ENCODE assay signal across 20 cellular contexts in the genomic region with DNA sequence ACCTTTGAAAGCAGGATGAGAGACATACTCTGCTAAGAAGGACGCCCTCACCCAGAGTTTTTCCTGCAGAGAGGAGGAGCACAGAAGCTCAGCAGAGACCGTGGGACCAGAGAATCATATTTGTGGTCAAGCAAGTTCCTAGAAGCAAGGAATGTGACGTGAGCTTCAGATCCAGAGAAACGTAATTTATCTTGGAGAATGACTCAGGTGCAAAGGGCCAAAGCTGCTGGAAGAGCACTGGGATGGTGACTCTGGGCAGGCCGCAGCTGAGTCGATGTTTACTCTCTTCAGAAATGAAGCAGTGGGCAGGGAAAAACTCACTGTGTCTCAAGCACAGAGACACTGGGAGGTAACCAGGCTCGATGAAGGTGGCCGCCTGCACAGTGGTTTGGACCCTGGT. TPM values are rescaled to one million over a fixed set of nuclear protein-coding genes. Genes with fewer than 3 reads are reported as not detected.
A peak's percentile ranks its signal among the peaks of the same experiment; 100 is the strongest.
DNase-seq lines count a peak whose midpoint lies in the region; ATAC-seq, FAIRE-seq and TF ChIP-seq lines count a peak whose summit lies in the region.
"Had no signal": no experiment of that assay in that cellular context is flagged by ENCODE, and none has a peak within 500 bp of the region (broad histone marks: within the 10 kb centered on the region; RNA-seq: fewer than 3 reads in every experiment).

No MANE protein-coding gene starts in this region.

- H2AFZ ChIP-seq in mesenchymal stem cell (ENCODE audit: low read depth, low read length): no peak overlapping the region

- peaks cover 3% of the 10 kb centered on the region for H3K27me3 Mint-ChIP-seq in chondrocyte (ENCODE audit: low read depth)

- no peak overlapping the region for H2BK5ac ChIP-seq in mesenchymal stem cell (ENCODE audit: low read depth, low read length, poor library complexity, severe bottlenecking)

- no peaks in the 10 kb centered on the region for H3K36me3 Mint-ChIP-seq in chondrocyte (ENCODE audit: low read depth)

- H3K23ac ChIP-seq in mesenchymal stem cell (ENCODE audit: low read length in 2 of 2): no peak overlapping the region

- peak overlapping the region; percentile 35 for H3K4me2 ChIP-seq in mesenchymal stem cell (ENCODE audit: low read length, poor library complexity, severe bottlenecking)

- no peaks in the 10 kb centered on the region for H3K36me3 ChIP-seq in mesenchymal stem cell (ENCODE audit: control insufficient read depth in 1 of 2, insufficient read depth in 2 of 2, low read depth in 1 of 2, low read length in 2 of 2)
- H3K36me3 ChIP-seq: tibial nerve had no signal

- no peak overlapping the region for H3K4me3 Mint-ChIP-seq in chondrocyte (ENCODE audit: unreplicated experiment)
- H3K4me3 Mint-ChIP-seq: effector memory CD8-positive, alpha-beta T cell; T-helper 1 cell treated with Interleukin-12 subunit alpha and Interleukin-12 subunit beta and Interleukin-4 antibody, amounts not matched to agents 30 μg/mL and 1 μg/mL, for 36 hours had no signal

- no peaks in the 10 kb centered on the region for H3K9me3 Mint-ChIP-seq in chondrocyte (ENCODE audit: low read depth)
- H3K9me3 Mint-ChIP-seq: effector memory CD8-positive, alpha-beta T cell; T-helper 1 cell treated with Interleukin-12 subunit alpha and Interleukin-12 subunit beta and Interleukin-4 antibody, amounts not matched to agents 30 μg/mL and 1 μg/mL, for 36 hours had no signal

- peaks cover 4 to 83% of the 10 kb centered on the region in 2 experiments for H3K27me3 ChIP-seq in mesenchymal stem cell (ENCODE audit: control insufficient read depth in 1 of 2, insufficient read depth in 1 of 2, low read length in 2 of 2)
- H3K27me3 ChIP-seq: tibial nerve had no signal

- peak; percentile 50 for DNase-seq in Caki2 (ENCODE audit: low read depth)
- peak; percentile 50 for DNase-seq in LHCN-M2 (ENCODE audit: low read depth)
- no peak for DNase-seq in chondrocyte (ENCODE audit: low spot score)
- peak; percentile 90 for DNase-seq in mesenchymal stem cell
- no peak for DNase-seq in urothelium cell line (ENCODE audit: low spot score)
- no peak for DNase-seq in DMS114 treated with DMSO at 0.1 percent for 48 hours (lab: John Stamatoyannopoulos, UW; ENCODE audit: unreplicated experiment)
- DNase-seq in coronary artery (ENCODE audit: low spot score): no peak
- DNase-seq: activated CD4-positive, alpha-beta T cell treated with anti-CD3 and anti-CD28 coated beads for 4 hours; activated T-cell treated with anti-CD3 and anti-CD28 coated beads, Interleukin-2, amount 50 U/mL, for 48 hours; aorta; effector memory CD8-positive, alpha-beta T cell; KG1; left cardiac atrium; NCI-H526; stimulated activated CD4-positive, alpha-beta T cell treated with anti-CD3 and anti-CD28 coated beads, Interleukin-1b, Interleukin-23, amount 100 ng/mL, for 48 hours had no signal

- ATAC-seq in HG02571 (IDR thresholded peaks at IDR 0.05; ENCODE audit: unreplicated experiment): no peak
- ATAC-seq: effector memory CD8-positive, alpha-beta T cell; left cardiac atrium had no signal

- no peak overlapping the region for H4K8ac ChIP-seq in mesenchymal stem cell (ENCODE audit: low read length)

- no peak overlapping the region for H3K9ac ChIP-seq in mesenchymal stem cell (ENCODE audit: low read length)

- peaks cover 8% of the 10 kb centered on the region for H3K9me3 ChIP-seq in mesenchymal stem cell (ENCODE audit: control insufficient read depth, low read length)
- H3K9me3 ChIP-seq: tibial nerve had no signal

- TF ChIP-seq CTCF in chondrocyte (IDR thresholded peaks at IDR 0.05) (no peak), coronary artery (IDR thresholded peaks at IDR 0.05) (no peak)

- no peak for FAIRE-seq in urothelium cell line (lab: Jason Lieb, UNC)
- FAIRE-seq: G401.6 had no signal

- no peak overlapping the region for H3K18ac ChIP-seq in mesenchymal stem cell (ENCODE audit: low read depth in 1 of 2, low read length in 2 of 2)

- peak overlapping the region; percentile 61 for H3K27ac Mint-ChIP-seq in chondrocyte (ENCODE audit: unreplicated experiment)
- H3K27ac Mint-ChIP-seq: effector memory CD8-positive, alpha-beta T cell; T-helper 1 cell treated with Interleukin-12 subunit alpha and Interleukin-12 subunit beta and Interleukin-4 antibody, amounts not matched to agents 30 μg/mL and 1 μg/mL, for 36 hours had no signal

- in situ Hi-C loops in Caki2 (cut with HindIII; ENCODE audit: low pct_unique_long_range_greater_than_20kb, low sequenced_read_pairs): no loop called here

- H3K4me1 Mint-ChIP-seq in chondrocyte (ENCODE audit: low read depth): peaks cover 18% of the 10 kb centered on the region

- H2BK120ac ChIP-seq in mesenchymal stem cell (ENCODE audit: low read depth, low read length): no peak overlapping the region

- H2BK15ac ChIP-seq in mesenchymal stem cell (ENCODE audit: low read depth, poor library complexity, severe bottlenecking): no peak overlapping the region

- peaks cover 9% of the 10 kb centered on the region for H3K4me1 ChIP-seq in mesenchymal stem cell (ENCODE audit: control insufficient read depth, insufficient read depth, low read depth, low read length)

- no peak overlapping the region for H2BK12ac ChIP-seq in mesenchymal stem cell (ENCODE audit: low read length in 2 of 2)

- no peaks in the 10 kb centered on the region for H3K79me1 ChIP-seq in mesenchymal stem cell (replicated peaks; ENCODE audit: low read length, poor library complexity, severe bottlenecking)

- H3K27ac ChIP-seq in mesenchymal stem cell (ENCODE audit: low read length, poor library complexity, severe bottlenecking): peak overlapping the region; percentile 17
- no peak overlapping the region for H3K27ac ChIP-seq in coronary artery
- H3K27ac ChIP-seq: C4-2B had no signal

- H3K14ac ChIP-seq in mesenchymal stem cell (ENCODE audit: low read length in 2 of 2): peak overlapping the region in 1 of 2 experiments; percentile 11

- H4K91ac ChIP-seq in mesenchymal stem cell (ENCODE audit: low read length): no peak overlapping the region

- WGBS in mesenchymal stem cell: 36% methylated on average over 8 of the region's 8 CpGs

- H3K4ac ChIP-seq in mesenchymal stem cell (ENCODE audit: low read depth in 1 of 2, low read length in 2 of 2): no peak overlapping the region

- H3K4me3 ChIP-seq in mesenchymal stem cell (ENCODE audit: insufficient read depth in 1 of 2, low read depth in 1 of 2, low read length in 2 of 2) (no peak overlapping the region), coronary artery (no peak overlapping the region)
- H3K4me3 ChIP-seq: tibial nerve had no signal

- no peak overlapping the region for H2AK5ac ChIP-seq in mesenchymal stem cell (ENCODE audit: low read length, severe bottlenecking)

RNA-seq across cellular contexts. Expression of gene IGFBP2, which starts 50.1 kb away (rescaled TPM):
- total RNA-seq in Caki2 (2014; rRNA removed; shearing (Covaris generic); ENCODE audit: low replicate concordance): 110 TPM in 2 replicates
- total RNA-seq in LHCN-M2 (2014; rRNA removed): 0.23 and 1.5 TPM in 2 replicates
- polyA plus RNA-seq in LHCN-M2 (2012): 3.7 TPM
- 1,045 to 1,857 TPM (median 1,848 TPM) in 3 replicates for total RNA-seq in chondrocyte
- 285 TPM for polyA plus RNA-seq in mesenchymal stem cell (2013, experiment 1 of 2)
- 282 TPM for polyA plus RNA-seq in mesenchymal stem cell (2013, experiment 2 of 2)

Comparison
In these comparisons a context has a peak if more than half of its experiments do, and no peak if none do; other contexts are left out.
1. DNase-seq: peak in Caki2 (single experiment), LHCN-M2 (single experiment) and mesenchymal stem cell (single experiment); none in chondrocyte (single experiment), urothelium cell line (single experiment), DMS114 treated with DMSO at 0.1 percent for 48 hours (single experiment) and coronary artery (single experiment).
2. RNA of gene IGFBP2, which starts 50.1 kb away (total RNA-seq): 1,045 to 1,857 TPM in chondrocyte and 110 TPM in Caki2; 0.23 to 1.5 TPM in LHCN-M2; every median in the first group is over 10 times any median in the second.